Comparison of ENCODE assay signal across 22 cellular contexts in genomic region chr20:9575836-9576235, GRCh38.
DNase-seq lines count a peak whose midpoint lies in the region; FAIRE-seq and TF ChIP-seq lines count a peak whose summit lies in the region.
"Had no signal": no experiment of that assay in that cellular context is flagged by ENCODE, and none has a peak within 500 bp of the region (broad histone marks: within the 10 kb centered on the region; RNA-seq: fewer than 3 reads in every experiment).

No MANE protein-coding gene starts in this region.

- no peak for FAIRE-seq in GM12892 (lab: Jason Lieb, UNC)
- FAIRE-seq: A204.1, D721Med, G401.6, GM12891, GM19239 had no signal

- TF ChIP-seq CTCF in GM13976 (IDR thresholded peaks at IDR 0.05; ENCODE audit: borderline replicate concordance, control extremely low read depth, extremely low read depth, insufficient read depth, missing control alignments) (no peak), breast epithelium (IDR thresholded peaks at IDR 0.05) (no peak)

- no peaks in the 10 kb centered on the region for H3K4me1 ChIP-seq in breast epithelium
- H3K4me1 ChIP-seq: Caco-2 had no signal

- in situ Hi-C loops in GM13976 (cut with MboI; ENCODE audit: low sequenced_read_pairs, unreplicated experiment): no loop called here

- H3K4me3 ChIP-seq in breast epithelium: no peak overlapping the region
- H3K4me3 ChIP-seq: BLaER1 had no signal

- TF ChIP-seq POLR2A in GM12892 (IDR thresholded peaks at IDR 0.05; ENCODE audit: low read depth, low read length): no peak
- TF ChIP-seq POLR2A in breast epithelium (IDR thresholded peaks at IDR 0.05): no peak

- intact Hi-C loops in breast epithelium (cut with DNase I; ENCODE audit: low total_unique reads): no loop called here

- no peaks in the 10 kb centered on the region for H3K36me3 ChIP-seq in breast epithelium
- H3K36me3 ChIP-seq: BE2C, BLaER1 had no signal

- DNase-seq in caudate nucleus (lab: John Stamatoyannopoulos, UW) (no peak), kidney tubule cell (ENCODE audit: low spot score) (peak; percentile 66), renal cortical epithelial cell (ENCODE audit: low read depth) (peak; percentile 52), GM13976 (ENCODE audit: low spot score) (no peak), GM12892 (ENCODE audit: insufficient read length) (no peak), breast epithelium (ENCODE audit: low spot score in 2 of 2) (no peak)
- DNase-seq: 8988T; ACHN; BE2C; Caco-2; Calu3; CD4-positive, alpha-beta T cell; CD8-positive, alpha-beta T cell; DMS79 treated with DMSO at 0.1 percent for 48 hours; GF-D8 had no signal

- no peaks in the 10 kb centered on the region for H3K27me3 ChIP-seq in breast epithelium
- H3K27me3 ChIP-seq: BE2C, BLaER1 had no signal

- H3K27ac ChIP-seq in caudate nucleus (ENCODE audit: low read depth, low read length) (peak overlapping the region; percentile 14), breast epithelium (no peak overlapping the region)
- H3K27ac ChIP-seq: BLaER1, C4-2B had no signal

- no peaks in the 10 kb centered on the region for H3K9me3 ChIP-seq in breast epithelium
- H3K9me3 ChIP-seq: BE2C, BLaER1, Caco-2 had no signal

Comparison
In these comparisons a context has a peak if more than half of its experiments do, and no peak if none do; other contexts are left out.
1. DNase-seq: peak in kidney tubule cell (single experiment) and renal cortical epithelial cell (single experiment); none in caudate nucleus (0 of 61), GM13976 (single experiment), GM12892 (single experiment) and breast epithelium (0 of 2).